ENCODE assay signal across 1 cellular context in the genomic region with DNA sequence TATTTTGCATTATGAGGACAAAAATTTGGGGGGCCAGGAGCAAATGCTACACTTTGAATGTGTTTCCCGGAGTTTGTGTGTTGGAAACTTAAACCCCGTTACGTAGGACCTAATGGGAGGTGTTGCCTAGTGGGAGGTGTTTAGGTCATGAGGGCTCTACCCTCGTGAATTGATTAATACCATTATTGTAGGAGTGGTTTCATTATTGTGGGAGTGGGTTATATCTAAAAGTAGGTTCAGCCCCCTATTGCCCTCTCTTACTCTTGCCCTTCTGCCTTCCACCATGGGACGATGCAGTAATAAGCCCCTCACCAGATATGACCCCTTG.
TF ChIP-seq lines count a peak whose summit lies in the region.

No MANE protein-coding gene starts in this region.

TF ChIP-seq in GM23338, 12 proteins besides CTCF, POLR2A, EP300 and RAD21 (continued from another document):
- TF ChIP-seq, protein P1, sequence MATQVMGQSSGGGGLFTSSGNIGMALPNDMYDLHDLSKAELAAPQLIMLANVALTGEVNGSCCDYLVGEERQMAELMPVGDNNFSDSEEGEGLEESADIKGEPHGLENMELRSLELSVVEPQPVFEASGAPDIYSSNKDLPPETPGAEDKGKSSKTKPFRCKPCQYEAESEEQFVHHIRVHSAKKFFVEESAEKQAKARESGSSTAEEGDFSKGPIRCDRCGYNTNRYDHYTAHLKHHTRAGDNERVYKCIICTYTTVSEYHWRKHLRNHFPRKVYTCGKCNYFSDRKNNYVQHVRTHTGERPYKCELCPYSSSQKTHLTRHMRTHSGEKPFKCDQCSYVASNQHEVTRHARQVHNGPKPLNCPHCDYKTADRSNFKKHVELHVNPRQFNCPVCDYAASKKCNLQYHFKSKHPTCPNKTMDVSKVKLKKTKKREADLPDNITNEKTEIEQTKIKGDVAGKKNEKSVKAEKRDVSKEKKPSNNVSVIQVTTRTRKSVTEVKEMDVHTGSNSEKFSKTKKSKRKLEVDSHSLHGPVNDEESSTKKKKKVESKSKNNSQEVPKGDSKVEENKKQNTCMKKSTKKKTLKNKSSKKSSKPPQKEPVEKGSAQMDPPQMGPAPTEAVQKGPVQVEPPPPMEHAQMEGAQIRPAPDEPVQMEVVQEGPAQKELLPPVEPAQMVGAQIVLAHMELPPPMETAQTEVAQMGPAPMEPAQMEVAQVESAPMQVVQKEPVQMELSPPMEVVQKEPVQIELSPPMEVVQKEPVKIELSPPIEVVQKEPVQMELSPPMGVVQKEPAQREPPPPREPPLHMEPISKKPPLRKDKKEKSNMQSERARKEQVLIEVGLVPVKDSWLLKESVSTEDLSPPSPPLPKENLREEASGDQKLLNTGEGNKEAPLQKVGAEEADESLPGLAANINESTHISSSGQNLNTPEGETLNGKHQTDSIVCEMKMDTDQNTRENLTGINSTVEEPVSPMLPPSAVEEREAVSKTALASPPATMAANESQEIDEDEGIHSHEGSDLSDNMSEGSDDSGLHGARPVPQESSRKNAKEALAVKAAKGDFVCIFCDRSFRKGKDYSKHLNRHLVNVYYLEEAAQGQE (IDR thresholded peaks at IDR 0.05; ENCODE audit: unreplicated experiment): no peak
- no peak for TF ChIP-seq CREB1 (CRISPR knock-in tag; IDR thresholded peaks at IDR 0.05; ENCODE audit: low read depth)
- TF ChIP-seq, protein P2, sequence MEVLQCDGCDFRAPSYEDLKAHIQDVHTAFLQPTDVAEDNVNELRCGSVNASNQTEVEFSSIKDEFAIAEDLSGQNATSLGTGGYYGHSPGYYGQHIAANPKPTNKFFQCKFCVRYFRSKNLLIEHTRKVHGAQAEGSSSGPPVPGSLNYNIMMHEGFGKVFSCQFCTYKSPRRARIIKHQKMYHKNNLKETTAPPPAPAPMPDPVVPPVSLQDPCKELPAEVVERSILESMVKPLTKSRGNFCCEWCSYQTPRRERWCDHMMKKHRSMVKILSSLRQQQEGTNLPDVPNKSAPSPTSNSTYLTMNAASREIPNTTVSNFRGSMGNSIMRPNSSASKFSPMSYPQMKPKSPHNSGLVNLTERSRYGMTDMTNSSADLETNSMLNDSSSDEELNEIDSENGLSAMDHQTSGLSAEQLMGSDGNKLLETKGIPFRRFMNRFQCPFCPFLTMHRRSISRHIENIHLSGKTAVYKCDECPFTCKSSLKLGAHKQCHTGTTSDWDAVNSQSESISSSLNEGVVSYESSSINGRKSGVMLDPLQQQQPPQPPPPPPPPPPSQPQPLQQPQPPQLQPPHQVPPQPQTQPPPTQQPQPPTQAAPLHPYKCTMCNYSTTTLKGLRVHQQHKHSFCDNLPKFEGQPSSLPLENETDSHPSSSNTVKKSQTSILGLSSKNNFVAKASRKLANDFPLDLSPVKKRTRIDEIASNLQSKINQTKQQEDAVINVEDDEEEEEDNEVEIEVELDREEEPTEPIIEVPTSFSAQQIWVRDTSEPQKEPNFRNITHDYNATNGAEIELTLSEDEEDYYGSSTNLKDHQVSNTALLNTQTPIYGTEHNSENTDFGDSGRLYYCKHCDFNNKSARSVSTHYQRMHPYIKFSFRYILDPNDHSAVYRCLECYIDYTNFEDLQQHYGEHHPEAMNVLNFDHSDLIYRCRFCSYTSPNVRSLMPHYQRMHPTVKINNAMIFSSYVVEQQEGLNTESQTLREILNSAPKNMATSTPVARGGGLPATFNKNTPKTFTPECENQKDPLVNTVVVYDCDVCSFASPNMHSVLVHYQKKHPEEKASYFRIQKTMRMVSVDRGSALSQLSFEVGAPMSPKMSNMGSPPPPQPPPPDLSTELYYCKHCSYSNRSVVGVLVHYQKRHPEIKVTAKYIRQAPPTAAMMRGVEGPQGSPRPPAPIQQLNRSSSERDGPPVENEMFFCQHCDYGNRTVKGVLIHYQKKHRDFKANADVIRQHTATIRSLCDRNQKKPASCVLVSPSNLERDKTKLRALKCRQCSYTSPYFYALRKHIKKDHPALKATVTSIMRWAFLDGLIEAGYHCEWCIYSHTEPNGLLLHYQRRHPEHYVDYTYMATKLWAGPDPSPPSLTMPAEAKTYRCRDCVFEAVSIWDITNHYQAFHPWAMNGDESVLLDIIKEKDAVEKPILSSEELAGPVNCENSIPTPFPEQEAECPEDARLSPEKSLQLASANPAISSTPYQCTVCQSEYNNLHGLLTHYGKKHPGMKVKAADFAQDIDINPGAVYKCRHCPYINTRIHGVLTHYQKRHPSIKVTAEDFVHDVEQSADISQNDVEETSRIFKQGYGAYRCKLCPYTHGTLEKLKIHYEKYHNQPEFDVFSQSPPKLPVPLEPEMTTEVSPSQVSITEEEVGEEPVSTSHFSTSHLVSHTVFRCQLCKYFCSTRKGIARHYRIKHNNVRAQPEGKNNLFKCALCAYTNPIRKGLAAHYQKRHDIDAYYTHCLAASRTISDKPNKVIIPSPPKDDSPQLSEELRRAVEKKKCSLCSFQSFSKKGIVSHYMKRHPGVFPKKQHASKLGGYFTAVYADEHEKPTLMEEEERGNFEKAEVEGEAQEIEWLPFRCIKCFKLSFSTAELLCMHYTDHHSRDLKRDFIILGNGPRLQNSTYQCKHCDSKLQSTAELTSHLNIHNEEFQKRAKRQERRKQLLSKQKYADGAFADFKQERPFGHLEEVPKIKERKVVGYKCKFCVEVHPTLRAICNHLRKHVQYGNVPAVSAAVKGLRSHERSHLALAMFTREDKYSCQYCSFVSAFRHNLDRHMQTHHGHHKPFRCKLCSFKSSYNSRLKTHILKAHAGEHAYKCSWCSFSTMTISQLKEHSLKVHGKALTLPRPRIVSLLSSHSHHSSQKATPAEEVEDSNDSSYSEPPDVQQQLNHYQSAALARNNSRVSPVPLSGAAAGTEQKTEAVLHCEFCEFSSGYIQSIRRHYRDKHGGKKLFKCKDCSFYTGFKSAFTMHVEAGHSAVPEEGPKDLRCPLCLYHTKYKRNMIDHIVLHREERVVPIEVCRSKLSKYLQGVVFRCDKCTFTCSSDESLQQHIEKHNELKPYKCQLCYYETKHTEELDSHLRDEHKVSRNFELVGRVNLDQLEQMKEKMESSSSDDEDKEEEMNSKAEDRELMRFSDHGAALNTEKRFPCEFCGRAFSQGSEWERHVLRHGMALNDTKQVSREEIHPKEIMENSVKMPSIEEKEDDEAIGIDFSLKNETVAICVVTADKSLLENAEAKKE (CRISPR knock-in tag; IDR thresholded peaks at IDR 0.05): no peak
- TF ChIP-seq STAT1 (IDR thresholded peaks at IDR 0.05; ENCODE audit: unreplicated experiment): no peak
- TF ChIP-seq NANOG (IDR thresholded peaks at IDR 0.05; ENCODE audit: borderline replicate concordance): no peak
- no peak for TF ChIP-seq ZNF114 (CRISPR knock-in tag; IDR thresholded peaks at IDR 0.05)
- TF ChIP-seq EZH2phosphoT487 (IDR thresholded peaks at IDR 0.05; ENCODE audit: unreplicated experiment): no peak
- no peak for TF ChIP-seq POLR2AphosphoS5 (IDR thresholded peaks at IDR 0.05; ENCODE audit: low read depth)
- no peak for TF ChIP-seq ZNF331 (CRISPR knock-in tag; IDR thresholded peaks at IDR 0.05; ENCODE audit: low read depth)
